Comparison of ENCODE assay signal across 16 cellular contexts in the genomic region with DNA sequence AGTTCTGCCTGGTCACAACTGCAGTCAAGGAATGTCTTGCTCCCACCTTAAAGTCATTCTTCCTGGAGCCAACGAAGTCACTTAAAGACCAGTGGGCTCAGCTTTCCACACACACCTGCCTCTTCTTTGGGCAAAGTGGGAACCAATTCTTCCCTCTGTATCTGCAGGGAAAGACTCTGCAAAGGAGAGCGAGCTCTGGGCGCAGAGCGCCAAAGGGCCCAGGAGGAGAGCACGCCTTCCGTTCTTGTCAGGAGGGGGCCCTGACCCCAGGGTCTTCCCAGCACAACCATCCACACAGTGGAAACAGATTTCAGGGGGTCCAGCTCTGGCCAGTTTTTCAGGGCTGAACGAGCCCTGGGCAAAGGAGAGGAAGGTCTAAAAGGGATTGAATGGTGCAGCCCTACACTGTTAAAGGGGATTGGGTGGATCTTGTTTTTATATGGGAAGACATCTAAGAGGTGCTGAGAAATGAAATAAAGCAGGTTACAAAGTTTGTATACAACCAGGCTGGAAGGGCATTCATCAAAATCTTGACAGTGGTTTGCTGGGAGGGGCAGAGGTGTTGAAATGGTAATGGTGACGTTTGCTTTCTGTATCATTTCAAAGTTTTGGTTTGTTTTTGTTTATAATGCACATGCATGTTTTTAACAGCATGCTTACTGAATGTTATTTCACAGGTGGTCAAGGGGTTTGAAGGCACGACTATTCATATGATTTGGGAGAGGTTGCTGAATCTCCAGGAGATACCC. TPM values are rescaled to one million over a fixed set of nuclear protein-coding genes. Genes with fewer than 3 reads are reported as not detected.
DNase-seq lines count a peak whose midpoint lies in the region; ATAC-seq and TF ChIP-seq lines count a peak whose summit lies in the region.
"Had no signal": no experiment of that assay in that cellular context is flagged by ENCODE, and none has a peak within 500 bp of the region (broad histone marks: within the 10 kb centered on the region; RNA-seq: fewer than 3 reads in every experiment).

No MANE protein-coding gene starts in this region.

- DNase-seq in activated naive CD4-positive, alpha-beta T cell (lab: John Stamatoyannopoulos, UW), result no peak
- DNase-seq in T-helper 17 cell (no peak), islet precursor cell (peak; percentile 33), erythroblast (lab: John Stamatoyannopoulos, UW) (no peak), NCI-H748 (lab: John Stamatoyannopoulos, UW; ENCODE audit: unreplicated experiment) (no peak), NAMALWA (ENCODE audit: low spot score) (no peak)
- no peak for DNase-seq in stimulated activated effector memory CD8-positive, alpha-beta T cell treated with anti-CD3 and anti-CD28 coated beads, Interleukin-12 subunit alpha, Interleukin-12 subunit beta, amount 100 ng/mL, for 72 hours (ENCODE audit: low spot score in 2 of 2)
- DNase-seq: activated CD4-positive, alpha-beta T cell treated with anti-CD3 and anti-CD28 coated beads for 48 hours; esophagus squamous epithelium; mucosa of descending colon; NCI-H1092; NCI-H2029 treated with DMSO at 0.1 percent for 48 hours; NCI-H446 treated with DMSO at 0.1 percent for 48 hours; thyroid gland had no signal

- ATAC-seq in T-helper 17 cell, result no peak
- no peak for ATAC-seq in stimulated activated effector memory CD8-positive, alpha-beta T cell treated with anti-CD3 and anti-CD28 coated beads, Interleukin-12 subunit alpha, Interleukin-12 subunit beta, amount 100 ng/mL, for 72 hours

- no peaks in the 10 kb centered on the region for H3K9me3 ChIP-seq in T-helper 17 cell (ENCODE audit: control insufficient read depth, low read length, poor library complexity, severe bottlenecking)
- H3K9me3 ChIP-seq: esophagus squamous epithelium, mucosa of descending colon, thyroid gland had no signal

- peaks cover 72% of the 10 kb centered on the region for H3K27me3 Mint-ChIP-seq in activated naive CD4-positive, alpha-beta T cell treated with anti-CD3 and anti-CD28 coated beads, Interleukin-2, amount 50 U/mL, for 24 hours
- H3K27me3 Mint-ChIP-seq in T-helper 17 cell, result peaks cover 94% of the 10 kb centered on the region

- no peak overlapping the region for H3K27ac Mint-ChIP-seq in activated naive CD4-positive, alpha-beta T cell treated with anti-CD3 and anti-CD28 coated beads, Interleukin-2, amount 50 U/mL, for 24 hours
- H3K27ac Mint-ChIP-seq in T-helper 17 cell, result no peak overlapping the region
- no peak overlapping the region for H3K27ac Mint-ChIP-seq in stimulated activated effector memory CD8-positive, alpha-beta T cell treated with anti-CD3 and anti-CD28 coated beads, Interleukin-12 subunit alpha, Interleukin-12 subunit beta, amount 100 ng/mL, for 72 hours

- H3K36me3 Mint-ChIP-seq in activated naive CD4-positive, alpha-beta T cell treated with anti-CD3 and anti-CD28 coated beads, Interleukin-2, amount 50 U/mL, for 24 hours, result no peaks in the 10 kb centered on the region
- H3K36me3 Mint-ChIP-seq in T-helper 17 cell (ENCODE audit: low read depth), result peaks cover 19% of the 10 kb centered on the region
- H3K36me3 Mint-ChIP-seq in stimulated activated effector memory CD8-positive, alpha-beta T cell treated with anti-CD3 and anti-CD28 coated beads, Interleukin-12 subunit alpha, Interleukin-12 subunit beta, amount 100 ng/mL, for 72 hours, result no peaks in the 10 kb centered on the region

- TF ChIP-seq POLR2A in erythroblast (IDR thresholded peaks at IDR 0.05; ENCODE audit: low read length), result no peak

- peaks cover 23% of the 10 kb centered on the region for H3K4me1 Mint-ChIP-seq in activated naive CD4-positive, alpha-beta T cell treated with anti-CD3 and anti-CD28 coated beads, Interleukin-2, amount 50 U/mL, for 24 hours
- H3K4me1 Mint-ChIP-seq in T-helper 17 cell, result peaks cover 23% of the 10 kb centered on the region
- H3K4me1 Mint-ChIP-seq in stimulated activated effector memory CD8-positive, alpha-beta T cell treated with anti-CD3 and anti-CD28 coated beads, Interleukin-12 subunit alpha, Interleukin-12 subunit beta, amount 100 ng/mL, for 72 hours, result peaks cover 39% of the 10 kb centered on the region

- peak overlapping the region; percentile 67 for H3K4me3 Mint-ChIP-seq in activated naive CD4-positive, alpha-beta T cell treated with anti-CD3 and anti-CD28 coated beads, Interleukin-2, amount 50 U/mL, for 24 hours
- H3K4me3 Mint-ChIP-seq in T-helper 17 cell, result peak overlapping the region; percentile 77
- H3K4me3 Mint-ChIP-seq in stimulated activated effector memory CD8-positive, alpha-beta T cell treated with anti-CD3 and anti-CD28 coated beads, Interleukin-12 subunit alpha, Interleukin-12 subunit beta, amount 100 ng/mL, for 72 hours, result peak overlapping the region; percentile 36

- no peaks in the 10 kb centered on the region for H3K9me3 Mint-ChIP-seq in activated naive CD4-positive, alpha-beta T cell treated with anti-CD3 and anti-CD28 coated beads, Interleukin-2, amount 50 U/mL, for 24 hours
- no peaks in the 10 kb centered on the region for H3K9me3 Mint-ChIP-seq in stimulated activated effector memory CD8-positive, alpha-beta T cell treated with anti-CD3 and anti-CD28 coated beads, Interleukin-12 subunit alpha, Interleukin-12 subunit beta, amount 100 ng/mL, for 72 hours

RNA-seq across cellular contexts. Expression of a gene that starts 6.9 kb away (rescaled TPM):
- not detected for total RNA-seq in T-helper 17 cell
- total RNA-seq: esophagus squamous epithelium, mucosa of descending colon, omental fat pad had no signal

RNA-seq across cellular contexts. Expression of a gene that starts 51.1 kb away (rescaled TPM):
- under 1 TPM in 1 of 2 donors, not detected in 1; 0.50 TPM for total RNA-seq in T-helper 17 cell
- total RNA-seq: esophagus squamous epithelium, mucosa of descending colon, omental fat pad, thyroid gland had no signal
